In the genomic region with DNA sequence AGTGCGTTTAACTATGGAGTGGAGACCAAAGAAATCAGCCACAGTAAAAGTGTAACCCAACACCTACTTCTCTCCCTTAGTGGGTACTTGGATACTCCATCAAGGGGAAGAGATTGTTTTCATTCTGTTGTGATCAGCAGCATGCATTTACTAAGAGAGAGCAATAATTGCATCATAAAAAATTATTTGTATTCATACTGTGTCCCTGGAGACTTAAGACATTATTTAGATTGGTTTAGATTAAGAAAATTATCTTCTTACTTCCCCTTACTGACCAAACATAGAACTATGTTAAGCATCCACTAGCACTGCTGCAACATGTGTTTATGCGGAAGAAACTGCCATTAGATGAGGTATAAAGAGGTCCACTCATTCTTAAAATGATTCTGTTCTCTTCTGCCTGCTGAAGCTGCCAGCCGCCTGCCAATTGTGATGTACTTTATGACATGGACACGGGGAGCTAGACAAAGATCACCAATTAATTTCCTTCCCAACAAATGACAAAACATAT, we compare ENCODE assay signal across 19 cellular contexts.
DNase-seq lines count a peak whose midpoint lies in the region; ATAC-seq, FAIRE-seq and TF ChIP-seq lines count a peak whose summit lies in the region.
"Had no signal": no experiment of that assay in that cellular context is flagged by ENCODE, and none has a peak within 500 bp of the region (broad histone marks: within the 10 kb centered on the region; RNA-seq: fewer than 3 reads in every experiment).

No MANE protein-coding gene starts in this region.

- H3K4me3 ChIP-seq in astrocyte (ENCODE audit: insufficient read depth, low read depth, low read length): no peak overlapping the region
- H3K4me3 ChIP-seq: breast epithelium, heart right ventricle, thyroid gland had no signal

- DNase-seq in AG20443 (ENCODE audit: low spot score): peak; percentile 29
- DNase-seq in NCI-H1092 treated with DMSO at 0.1 percent for 48 hours (lab: John Stamatoyannopoulos, UW): peak; percentile 80
- DNase-seq in astrocyte (ENCODE audit: low read depth): peak; percentile 75
- DNase-seq in kidney tubule cell (ENCODE audit: low spot score): peak; percentile 10
- DNase-seq in putamen (ENCODE audit: low spot score): no peak
- no peak for DNase-seq in HTR-8/SVneo (ENCODE audit: insufficient read length, low spot score)
- DNase-seq: activated CD8-positive, alpha-beta T cell treated with anti-CD3 and anti-CD28 coated beads, Interleukin-2, amount 10 ng/mL, durations not matched to agents 7 days and 5 days; activated effector memory CD4-positive, alpha-beta T cell treated with Interleukin-2 at 50 U/mL for 16 hours; CD4-positive, CD25-positive, alpha-beta regulatory T cell; heart right ventricle; KG1; left colon; NCI-H2081 treated with DMSO at 0.1 percent for 48 hours; thyroid gland had no signal

- no peaks in the 10 kb centered on the region for H3K9me3 Mint-ChIP-seq in astrocyte (ENCODE audit: unreplicated experiment)

- no peaks in the 10 kb centered on the region for H3K9me3 ChIP-seq in astrocyte (ENCODE audit: insufficient read depth, low read depth, low read length)
- H3K9me3 ChIP-seq: breast epithelium, thyroid gland had no signal

- no peak for TF ChIP-seq CTCF in astrocyte (IDR thresholded peaks at IDR 0.05; ENCODE audit: insufficient read depth, low read depth, low read length)

- no peaks in the 10 kb centered on the region for H3K36me3 ChIP-seq in astrocyte (ENCODE audit: insufficient read depth, low read length)
- H3K36me3 ChIP-seq: breast epithelium, heart right ventricle, thyroid gland had no signal

- no peak overlapping the region for H3K4me3 Mint-ChIP-seq in astrocyte (ENCODE audit: unreplicated experiment)
- H3K4me3 Mint-ChIP-seq: activated CD8-positive, alpha-beta T cell treated with anti-CD3 and anti-CD28 coated beads, Interleukin-2, amount 10 ng/mL, durations not matched to agents 7 days and 5 days; CD4-positive, CD25-positive, alpha-beta regulatory T cell had no signal

- ATAC-seq in HG03108 (IDR thresholded peaks at IDR 0.05; ENCODE audit: unreplicated experiment) (no peak), HG02759 (IDR thresholded peaks at IDR 0.05; ENCODE audit: unreplicated experiment) (no peak)
- ATAC-seq: activated CD8-positive, alpha-beta T cell treated with anti-CD3 and anti-CD28 coated beads, Interleukin-2, amount 10 ng/mL, durations not matched to agents 7 days and 5 days; heart right ventricle; left colon had no signal

- H3K27ac ChIP-seq in astrocyte (ENCODE audit: low read depth, low read length): peak overlapping the region; percentile 37
- H3K27ac ChIP-seq: breast epithelium, heart right ventricle, thyroid gland had no signal

- H3K4me2 ChIP-seq in astrocyte (ENCODE audit: low read length): peak overlapping the region; percentile 22

- no peaks in the 10 kb centered on the region for H3K79me2 ChIP-seq in astrocyte (ENCODE audit: insufficient read depth, low read length)

- H3K9ac ChIP-seq in astrocyte (ENCODE audit: low read length): no peak overlapping the region

- no peaks in the 10 kb centered on the region for H3K27me3 Mint-ChIP-seq in astrocyte (ENCODE audit: low read depth, unreplicated experiment)
- H3K27me3 Mint-ChIP-seq: CD4-positive, CD25-positive, alpha-beta regulatory T cell; progenitor cell of endocrine pancreas had no signal

- FAIRE-seq in astrocyte (lab: Jason Lieb, UNC) (no peak), HTR-8/SVneo (lab: Jason Lieb, UNC) (no peak)
- FAIRE-seq: G401.6 had no signal

- no peak overlapping the region for H3K27ac Mint-ChIP-seq in astrocyte (ENCODE audit: unreplicated experiment)
- H3K27ac Mint-ChIP-seq: activated CD8-positive, alpha-beta T cell treated with anti-CD3 and anti-CD28 coated beads, Interleukin-2, amount 10 ng/mL, durations not matched to agents 7 days and 5 days; progenitor cell of endocrine pancreas had no signal

- no peak overlapping the region for H2AFZ ChIP-seq in astrocyte (ENCODE audit: low read depth, low read length)

- H3K27me3 ChIP-seq in astrocyte (ENCODE audit: insufficient read depth, low read length): no peaks in the 10 kb centered on the region
- H3K27me3 ChIP-seq: breast epithelium, heart right ventricle, thyroid gland had no signal

- peaks cover 3% of the 10 kb centered on the region for H3K4me1 Mint-ChIP-seq in astrocyte (ENCODE audit: low read depth, unreplicated experiment)
- H3K4me1 Mint-ChIP-seq: CD4-positive, CD25-positive, alpha-beta regulatory T cell had no signal

- H4K20me1 ChIP-seq in astrocyte (ENCODE audit: insufficient read depth, low read length): no peaks in the 10 kb centered on the region

- H3K4me1 ChIP-seq in astrocyte (ENCODE audit: insufficient read depth, low read length): no peaks in the 10 kb centered on the region
- H3K4me1 ChIP-seq: breast epithelium, thyroid gland had no signal

- no peaks in the 10 kb centered on the region for H3K36me3 Mint-ChIP-seq in astrocyte (ENCODE audit: low read depth, unreplicated experiment)
- H3K36me3 Mint-ChIP-seq: CD4-positive, CD25-positive, alpha-beta regulatory T cell had no signal

Comparison
In these comparisons a context has a peak if more than half of its experiments do, and no peak if none do; other contexts are left out.
1. DNase-seq: peak in AG20443 (single experiment), NCI-H1092 treated with DMSO at 0.1 percent for 48 hours (single experiment), astrocyte (single experiment) and kidney tubule cell (single experiment); none in putamen (single experiment) and HTR-8/SVneo (single experiment).